Comparison of ENCODE assay signal across 19 cellular contexts in the genomic region with DNA sequence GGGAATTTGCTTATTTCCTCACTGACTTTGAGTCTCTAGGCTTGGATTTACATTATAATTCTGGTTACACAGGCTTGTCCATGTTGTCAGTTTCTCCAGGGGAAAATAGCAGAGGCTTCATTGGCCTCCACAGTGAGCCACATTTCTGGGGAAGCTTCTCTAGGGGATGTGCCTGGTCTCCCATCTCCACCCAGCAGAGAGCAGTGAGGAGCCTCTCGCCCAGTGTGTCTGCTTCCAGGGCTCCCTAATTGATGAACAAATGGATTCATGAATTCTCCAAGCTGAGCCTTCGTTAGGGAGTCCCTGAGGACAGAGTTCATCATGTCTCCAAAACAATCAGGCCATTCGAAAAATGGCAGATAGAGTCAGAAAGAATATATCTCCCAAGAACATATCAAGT.
"Had no signal": no experiment of that assay in that cellular context is flagged by ENCODE, and none has a peak within 500 bp of the region (broad histone marks: within the 10 kb centered on the region; RNA-seq: fewer than 3 reads in every experiment).

No MANE protein-coding gene starts in this region.

- H3K4me3 Mint-ChIP-seq: activated T-cell treated with anti-CD3 and anti-CD28 coated beads, Interleukin-2, amount 50 U/mL, for 72 hours; mesothelial cell of epicardium; natural killer cell treated with Interleukin-12 subunit alpha and Interleukin-12 subunit beta and Interleukin-15 and Interleukin-18, amount 100 ng/mL, for 72 hours; T-helper 1 cell treated with Interleukin-12 subunit alpha and Interleukin-12 subunit beta and Interleukin-4 antibody, amounts not matched to agents 30 μg/mL and 1 μg/mL, for 36 hours had no signal

- H3K36me3 Mint-ChIP-seq: mesothelial cell of epicardium; natural killer cell treated with Interleukin-12 subunit alpha and Interleukin-12 subunit beta and Interleukin-15 and Interleukin-18, amount 100 ng/mL, for 72 hours had no signal

- H3K27ac ChIP-seq: ascending aorta, breast epithelium, esophagus squamous epithelium, lower lobe of right lung, sigmoid colon had no signal

- H3K9me3 Mint-ChIP-seq: mesothelial cell of epicardium had no signal

- DNase-seq: activated CD4-positive, alpha-beta T cell treated with anti-CD3 and anti-CD28 coated beads for 1 hour; activated CD8-positive, alpha-beta memory T cell treated with anti-CD3 and anti-CD28 coated beads for 24 hours; activated CD8-positive, alpha-beta memory T cell treated with anti-CD3 and anti-CD28 coated beads, Interleukin-2, amount 50 U/mL, for 48 hours; activated effector memory CD4-positive, alpha-beta T cell treated with anti-CD3 and anti-CD28 coated beads, Interleukin-2, amount 50 U/mL, for 16 hours; activated naive CD4-positive, alpha-beta T cell treated with anti-CD3 and anti-CD28 coated beads, Interleukin-2, amount 50 U/mL, for 16 hours; activated T-cell treated with anti-CD3 and anti-CD28 coated beads, Interleukin-2, amount 50 U/mL, for 72 hours; effector CD4-positive, alpha-beta T cell; esophagus squamous epithelium; left colon; lower lobe of right lung; nucleus accumbens; sigmoid colon; stimulated activated CD8-positive, alpha-beta memory T cell treated with anti-CD3 and anti-CD28 coated beads, Interleukin-4, amount 100 ng/mL, for 48 hours; stimulated activated naive CD4-positive, alpha-beta T cell had no signal

- H3K27me3 ChIP-seq: ascending aorta, breast epithelium, sigmoid colon had no signal

- H3K4me3 ChIP-seq: ascending aorta, breast epithelium, esophagus squamous epithelium, lower lobe of right lung, sigmoid colon had no signal

- H3K36me3 ChIP-seq: ascending aorta, breast epithelium, esophagus squamous epithelium, lower lobe of right lung, sigmoid colon had no signal

- H3K27me3 Mint-ChIP-seq: natural killer cell treated with Interleukin-12 subunit alpha and Interleukin-12 subunit beta and Interleukin-15 and Interleukin-18, amount 100 ng/mL, for 72 hours had no signal

- ATAC-seq: activated T-cell treated with anti-CD3 and anti-CD28 coated beads, Interleukin-2, amount 50 U/mL, for 72 hours; left colon; lower lobe of right lung; natural killer cell treated with Interleukin-12 subunit alpha and Interleukin-12 subunit beta and Interleukin-15 and Interleukin-18, amount 100 ng/mL, for 72 hours had no signal

- H3K9me3 ChIP-seq: ascending aorta, breast epithelium, esophagus squamous epithelium, lower lobe of right lung, sigmoid colon had no signal

- H3K4me1 ChIP-seq: ascending aorta, breast epithelium, esophagus squamous epithelium, lower lobe of right lung, sigmoid colon had no signal

- H3K27ac Mint-ChIP-seq: activated T-cell treated with anti-CD3 and anti-CD28 coated beads, Interleukin-2, amount 50 U/mL, for 72 hours; mesothelial cell of epicardium; natural killer cell treated with Interleukin-12 subunit alpha and Interleukin-12 subunit beta and Interleukin-15 and Interleukin-18, amount 100 ng/mL, for 72 hours; T-helper 1 cell treated with Interleukin-12 subunit alpha and Interleukin-12 subunit beta and Interleukin-4 antibody, amounts not matched to agents 30 μg/mL and 1 μg/mL, for 36 hours had no signal
